12 cellular contexts compared by ENCODE assay signal in the genomic region with DNA sequence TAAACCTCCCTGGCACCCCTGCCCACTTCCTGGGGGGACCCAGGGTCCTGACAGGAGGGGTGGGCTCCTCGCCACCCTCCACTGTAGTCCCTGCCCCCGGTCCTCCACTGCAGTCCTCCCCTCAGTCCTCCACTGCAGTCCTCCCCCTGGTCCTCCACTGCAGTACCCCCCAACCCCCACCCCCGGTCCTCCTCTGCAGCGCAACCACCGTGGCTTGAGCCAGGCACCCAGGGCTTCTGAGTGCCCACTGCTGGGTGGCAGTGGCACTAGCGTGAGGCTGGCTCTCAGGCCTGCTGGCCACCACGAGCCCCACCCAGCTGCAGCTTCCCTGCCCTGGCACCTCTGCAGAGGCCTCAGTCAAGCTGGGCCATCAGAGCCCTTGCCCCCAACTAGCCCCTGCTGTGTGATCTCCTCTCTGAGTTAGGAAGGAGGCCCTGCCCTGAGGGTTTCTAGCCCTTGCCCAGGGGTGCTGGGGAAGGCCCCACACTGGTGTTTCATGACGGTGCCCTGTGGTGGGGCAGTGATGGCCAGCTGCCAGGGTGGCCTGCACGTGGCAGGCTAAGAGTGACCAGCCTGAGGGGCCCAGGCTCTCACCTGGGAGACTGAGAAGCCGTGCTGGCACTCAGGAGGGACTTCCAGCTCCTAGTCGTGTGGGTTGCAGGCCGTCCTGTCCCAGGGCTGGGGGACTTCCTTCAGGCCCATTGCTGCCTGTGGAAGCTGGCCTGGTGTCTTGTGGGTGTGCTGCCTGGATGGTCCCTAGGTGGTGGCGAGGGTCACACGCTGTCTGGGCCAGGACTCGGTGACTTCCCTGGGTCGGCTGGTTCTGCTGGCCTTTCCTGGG. TPM values are rescaled to one million over a fixed set of nuclear protein-coding genes. Genes with fewer than 3 reads are reported as not detected.
"Had no signal": no experiment of that assay in that cellular context is flagged by ENCODE, and none has a peak within 500 bp of the region (broad histone marks: within the 10 kb centered on the region; RNA-seq: fewer than 3 reads in every experiment).

No MANE protein-coding gene starts in this region.

- H3K27me3 Mint-ChIP-seq: activated naive CD8-positive, alpha-beta T cell had no signal

- H3K4me2 ChIP-seq: smooth muscle cell had no signal

- H3K9me3 Mint-ChIP-seq: activated T-helper 2 cell treated with anti-CD3 and anti-CD28 coated beads, Interferon-gamma antibody, Interleukin-2, Interleukin-4, amounts not matched to agents 10 μg/mL and 5 μg/mL and 100 μg/mL, durations not matched to agents 14 hours and 24 hours and 36 hours had no signal

- ATAC-seq: activated CD4-positive, CD25-positive, alpha-beta regulatory T cell treated with anti-CD3 and anti-CD28 coated beads, Interleukin-2, amount 50 U/mL, for 24 hours had no signal

- H3K4me3 Mint-ChIP-seq: activated naive CD8-positive, alpha-beta T cell had no signal

- H3K27me3 ChIP-seq: esophagus muscularis mucosa, thyroid gland, vagina had no signal

- DNase-seq: anterior cingulate cortex, foreskin fibroblast, retina, T-helper 2 cell had no signal

- H3K27ac ChIP-seq: esophagus muscularis mucosa, thyroid gland, vagina had no signal

- H3K36me3 Mint-ChIP-seq: activated naive CD8-positive, alpha-beta T cell had no signal

- H3K9me3 ChIP-seq: esophagus muscularis mucosa, thyroid gland, vagina had no signal

- H3K27ac Mint-ChIP-seq: activated naive CD8-positive, alpha-beta T cell; activated T-helper 2 cell treated with anti-CD3 and anti-CD28 coated beads, Interferon-gamma antibody, Interleukin-2, Interleukin-4, amounts not matched to agents 10 μg/mL and 5 μg/mL and 100 μg/mL, durations not matched to agents 14 hours and 24 hours and 36 hours had no signal

- H3K4me3 ChIP-seq: esophagus muscularis mucosa, smooth muscle cell, thyroid gland, vagina had no signal

RNA-seq across cellular contexts. Expression of gene PLD4, which starts 49.9 kb away (rescaled TPM):
- total RNA-seq: bronchial epithelial cell, vagina had no signal
